ENCODE assay signal across 33 cellular contexts in the genomic region with DNA sequence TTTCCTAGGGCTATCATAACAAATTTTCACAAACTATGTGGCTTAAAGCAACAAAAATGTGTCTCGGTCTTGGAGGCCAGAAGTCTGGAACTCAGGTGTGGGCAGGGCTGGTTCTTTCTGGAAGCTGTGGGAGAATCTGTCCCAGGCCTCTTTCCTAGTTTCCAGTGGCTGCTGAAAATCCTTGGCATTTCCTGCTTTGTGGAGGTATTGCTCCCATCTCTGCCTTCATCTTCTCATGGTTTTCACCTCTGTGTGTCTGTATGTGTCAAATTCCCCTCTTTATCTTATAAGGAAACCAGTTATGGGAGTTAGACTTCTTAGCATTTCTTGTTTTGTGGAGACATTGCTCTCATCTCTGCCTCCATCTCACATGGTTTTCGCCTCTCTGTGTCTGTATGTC.
DNase-seq lines count a peak whose midpoint lies in the region; ATAC-seq and TF ChIP-seq lines count a peak whose summit lies in the region.
"Had no signal": no experiment of that assay in that cellular context is flagged by ENCODE, and none has a peak within 500 bp of the region (broad histone marks: within the 10 kb centered on the region; RNA-seq: fewer than 3 reads in every experiment).

No MANE protein-coding gene starts in this region.

- H3K23ac ChIP-seq in IMR-90 (ENCODE audit: low read depth, low read length) (no peak overlapping the region), trophoblast cell (ENCODE audit: low read length) (no peak overlapping the region)

- H4K91ac ChIP-seq in IMR-90 (ENCODE audit: insufficient read depth, low read depth, low read length) (no peak overlapping the region), trophoblast cell (ENCODE audit: low read depth, low read length) (no peak overlapping the region)

- no TSS peak for BruUV-seq in IMR-90 (replicated peaks; lab: Mats Ljungman, UMichigan)

- no peak overlapping the region for H2AFZ ChIP-seq in IMR-90 (replicated peaks; ENCODE audit: low read length, poor library complexity)
- H2AFZ ChIP-seq in trophoblast cell (ENCODE audit: insufficient read depth, low read length, poor library complexity) = no peak overlapping the region

- H3K4ac ChIP-seq in IMR-90 (ENCODE audit: low read depth, low read length) = no peak overlapping the region
- H3K4ac ChIP-seq in trophoblast cell (ENCODE audit: low read depth, low read length) = no peak overlapping the region

- H3K27ac Mint-ChIP-seq in activated naive CD4-positive, alpha-beta T cell treated with anti-CD3 and anti-CD28 coated beads, Interleukin-2, amount 50 U/mL, for 72 hours = no peak overlapping the region
- H3K27ac Mint-ChIP-seq: B cell; CD4-positive, alpha-beta memory T cell; CD4-positive, alpha-beta T cell; CD4-positive, CD25-positive, alpha-beta regulatory T cell; CD8-positive, alpha-beta memory T cell; CD8-positive, alpha-beta T cell had no signal

- peak overlapping the region; percentile 25 for H2AK9ac ChIP-seq in IMR-90 (replicated peaks; ENCODE audit: low read depth, low read length, poor library complexity)

- H3K36me3 Mint-ChIP-seq in activated naive CD4-positive, alpha-beta T cell treated with anti-CD3 and anti-CD28 coated beads, Interleukin-2, amount 50 U/mL, for 72 hours = peaks cover 6 to 7% of the 10 kb centered on the region in 2 donors
- H3K36me3 Mint-ChIP-seq: CD14-positive monocyte; CD8-positive, alpha-beta T cell had no signal

- CTCF ChIA-PET in IMR-90 (lab: Yijun Ruan, JAX) = no interaction called here

- H3K9me3 ChIP-seq in IMR-90 (ENCODE audit: control insufficient read depth, insufficient read depth, low read length) = no peaks in the 10 kb centered on the region; the same call in 1 of the 2 replicates
- no peaks in the 10 kb centered on the region for H3K9me3 ChIP-seq in esophagus muscularis mucosa
- no peaks in the 10 kb centered on the region for H3K9me3 ChIP-seq in trophoblast cell (ENCODE audit: insufficient read depth, low read depth, low read length)
- H3K9me3 ChIP-seq: A549, BE2C had no signal

- TF ChIP-seq POLR2A in IMR-90 (IDR thresholded peaks at IDR 0.05; ENCODE audit: low read depth, low read length) (no peak), esophagus muscularis mucosa (IDR thresholded peaks at IDR 0.05; ENCODE audit: low read depth) (no peak)

- H3K4me1 ChIP-seq in IMR-90 (ENCODE audit: control insufficient read depth, insufficient read depth, low read length) (no peaks in the 10 kb centered on the region), esophagus muscularis mucosa (no peaks in the 10 kb centered on the region), trophoblast cell (ENCODE audit: control insufficient read depth in 1 of 2, insufficient read depth in 2 of 2, low read length in 2 of 2) (peaks cover 3 to 4% of the 10 kb centered on the region in 2 experiments)
- H3K4me1 ChIP-seq: A549; BE2C; BLaER1; BLaER1 treated with 17β-estradiol and CSF1 and Interleukin-3, amounts not matched to agents 10 nM and 100 nM; Caco-2 had no signal

- no peak overlapping the region for H2BK12ac ChIP-seq in trophoblast cell (ENCODE audit: low read length)

- WGBS in IMR-90 (ENCODE audit: extremely low coverage in 2 of 2, insufficient read length in 1 of 2), 2 experiments = no CpG with 5 or more reads among the region's 2 CpGs
- 36% methylated on average over 2 of the region's 2 CpGs for WGBS in esophagus muscularis mucosa
- WGBS in trophoblast cell (ENCODE audit: extremely low coverage, insufficient coverage, insufficient read length) = no CpG with 5 or more reads among the region's 2 CpGs

- intact Hi-C loops in IMR-90 (cut with micrococcal nuclease) (no loop called here), esophagus muscularis mucosa (cut with DNase I) (no loop called here)

- no peak overlapping the region for H4K8ac ChIP-seq in IMR-90 (ENCODE audit: low read depth in 2 of 2, low read length in 2 of 2)
- no peak overlapping the region for H4K8ac ChIP-seq in trophoblast cell (ENCODE audit: low read depth, low read length)

- DNase-seq in IMR-90 (no peak), esophagus muscularis mucosa (ENCODE audit: extremely low spot score) (peak; percentile 8), trophoblast cell (peak; percentile 80 to 89), nucleus accumbens (lab: John Stamatoyannopoulos, UW) (no peak)
- DNase-seq in activated CD8-positive, alpha-beta memory T cell treated with anti-CD3 and anti-CD28 coated beads, Interleukin-2, amount 50 U/mL, for 48 hours = no peak
- DNase-seq in activated naive CD4-positive, alpha-beta T cell treated with anti-CD3 and anti-CD28 coated beads, Interleukin-2, amount 50 U/mL, for 72 hours (ENCODE audit: low spot score in 2 of 2) = no peak
- DNase-seq: 8988T; ACHN; AML-193; BE2C; C1 segment of cervical spinal cord; Caco-2; Calu3; CD4-positive, alpha-beta memory T cell; CD4-positive, alpha-beta T cell; CD4-positive, CD25-positive, alpha-beta regulatory T cell; CD8-positive, alpha-beta memory T cell; CD8-positive, alpha-beta T cell; COR-L47; DMS 273 treated with DMSO at 0.1 percent for 48 hours; DMS153; DMS53; DMS79; DMS79 treated with DMSO at 0.1 percent for 48 hours; DND-41; EL had no signal

- dilution Hi-C loops in IMR-90 (cut with HindIII; ENCODE audit: low sequenced_read_pairs, unreplicated experiment) = no loop called here

- H3K27ac ChIP-seq in IMR-90 (ENCODE audit: insufficient read depth, low read length) = no peak overlapping the region
- no peak overlapping the region for H3K27ac ChIP-seq in esophagus muscularis mucosa (replicated peaks in 1 of 4)
- no peak overlapping the region for H3K27ac ChIP-seq in trophoblast cell (ENCODE audit: low read depth, low read length)
- H3K27ac ChIP-seq: 22Rv1; A549; BLaER1; BLaER1 treated with 17β-estradiol and CSF1 and Interleukin-3, amounts not matched to agents 10 nM and 100 nM; C4-2B had no signal

- no peak for TF ChIP-seq RAD21 in IMR-90 (IDR thresholded peaks at IDR 0.05; ENCODE audit: low read length)

- no peak overlapping the region for H4K5ac ChIP-seq in IMR-90 (ENCODE audit: low read depth, low read length)

- POLR2A ChIA-PET in IMR-90 (lab: Charles Lee; ENCODE audit: unreplicated experiment) = no interaction called here

- no peak overlapping the region for H3K56ac ChIP-seq in IMR-90 (ENCODE audit: extremely low read depth, insufficient read depth, low read length)

- H3K36me3 ChIP-seq in IMR-90 (ENCODE audit: control insufficient read depth, insufficient read depth, low read length) (no peaks in the 10 kb centered on the region), esophagus muscularis mucosa (no peaks in the 10 kb centered on the region), trophoblast cell (ENCODE audit: control insufficient read depth in 1 of 2, insufficient read depth in 2 of 2, low read length in 2 of 2) (no peaks in the 10 kb centered on the region)
- H3K36me3 ChIP-seq: BE2C; BLaER1; BLaER1 treated with 17β-estradiol and CSF1 and Interleukin-3, amounts not matched to agents 10 nM and 100 nM had no signal

- no peak overlapping the region for H2AK5ac ChIP-seq in IMR-90 (ENCODE audit: low read depth, low read length)
- H2AK5ac ChIP-seq in trophoblast cell (ENCODE audit: low read length) = no peak overlapping the region

- H2BK15ac ChIP-seq in IMR-90 (ENCODE audit: low read depth, low read length) = no peak overlapping the region

- H3K27me3 ChIP-seq in IMR-90 (ENCODE audit: control insufficient read depth, insufficient read depth, low read length) (peaks cover 6% of the 10 kb centered on the region; the same call in 1 of the 2 replicates), esophagus muscularis mucosa (no peaks in the 10 kb centered on the region), trophoblast cell (ENCODE audit: insufficient read depth, low read length) (no peaks in the 10 kb centered on the region)
- H3K27me3 ChIP-seq: BLaER1; BLaER1 treated with 17β-estradiol and CSF1 and Interleukin-3, amounts not matched to agents 10 nM and 100 nM had no signal

- in situ Hi-C loops in IMR-90 (cut with MboI; ENCODE audit: low sequenced_read_pairs) = no loop called here

- H4K12ac ChIP-seq in trophoblast cell (ENCODE audit: low read depth, low read length) = no peak overlapping the region

- H3K9me1 ChIP-seq in IMR-90 (ENCODE audit: insufficient read depth, low read length) = no peaks in the 10 kb centered on the region

- no peak overlapping the region for H3K4me3 ChIP-seq in IMR-90 (ENCODE audit: insufficient read depth, low read depth, low read length)
- no peak overlapping the region for H3K4me3 ChIP-seq in esophagus muscularis mucosa
- H3K4me3 ChIP-seq in trophoblast cell (ENCODE audit: low read depth, low read length) = no peak overlapping the region
- H3K4me3 ChIP-seq: A549; BLaER1; BLaER1 treated with 17β-estradiol and CSF1 and Interleukin-3, amounts not matched to agents 10 nM and 100 nM had no signal

- TF ChIP-seq EP300 in esophagus muscularis mucosa (IDR thresholded peaks at IDR 0.05) = no peak

- no peak overlapping the region for H3K4me2 ChIP-seq in IMR-90 (ENCODE audit: low read depth, low read length)
- no peak overlapping the region for H3K4me2 ChIP-seq in trophoblast cell (ENCODE audit: low read length)
- H3K4me2 ChIP-seq: A549; BLaER1; BLaER1 treated with 17β-estradiol and CSF1 and Interleukin-3, amounts not matched to agents 10 nM and 100 nM had no signal

- H3K9ac ChIP-seq in IMR-90 (ENCODE audit: low read depth, low read length) (no peak overlapping the region), trophoblast cell (ENCODE audit: low read length) (no peak overlapping the region)
- H3K9ac ChIP-seq: BLaER1; BLaER1 treated with 17β-estradiol and CSF1 and Interleukin-3, amounts not matched to agents 10 nM and 100 nM had no signal

- H3K14ac ChIP-seq in IMR-90 (replicated peaks; ENCODE audit: low read depth, low read length) (no peak overlapping the region), trophoblast cell (ENCODE audit: low read length) (no peak overlapping the region)

- no peak for TF ChIP-seq CTCF in IMR-90 (conservative IDR thresholded peaks at IDR 0.05; ENCODE audit: low read depth, low read length)
- no peak for TF ChIP-seq CTCF in esophagus muscularis mucosa (IDR thresholded peaks at IDR 0.05)

- H3K18ac ChIP-seq in IMR-90 (ENCODE audit: low read depth, low read length) (no peak overlapping the region), trophoblast cell (ENCODE audit: low read length) (no peak overlapping the region)

- ATAC-seq in IMR-90 (ENCODE audit: low read depth) = no peak
- ATAC-seq in activated naive CD4-positive, alpha-beta T cell treated with anti-CD3 and anti-CD28 coated beads, Interleukin-2, amount 50 U/mL, for 72 hours = no peak
- ATAC-seq: A549; CD8-positive, alpha-beta T cell had no signal

- H2BK120ac ChIP-seq in IMR-90 (ENCODE audit: low read depth, low read length) = no peak overlapping the region
- H2BK120ac ChIP-seq in trophoblast cell (ENCODE audit: insufficient read depth, low read length, poor library complexity) = no peak overlapping the region

- peaks cover 4 to 11% of the 10 kb centered on the region in 2 donors for H3K9me3 Mint-ChIP-seq in activated naive CD4-positive, alpha-beta T cell treated with anti-CD3 and anti-CD28 coated beads, Interleukin-2, amount 50 U/mL, for 72 hours

- no peaks in the 10 kb centered on the region for H4K20me1 ChIP-seq in IMR-90 (ENCODE audit: insufficient read depth, low read length)
- H4K20me1 ChIP-seq: BLaER1; BLaER1 treated with 17β-estradiol and CSF1 and Interleukin-3, amounts not matched to agents 10 nM and 100 nM had no signal

- no peak overlapping the region for H2BK20ac ChIP-seq in IMR-90 (ENCODE audit: low read depth, low read length)

- H2BK5ac ChIP-seq in IMR-90 (ENCODE audit: low read depth, low read length, poor library complexity, severe bottlenecking) (no peak overlapping the region), trophoblast cell (ENCODE audit: low read depth, low read length, poor library complexity) (no peak overlapping the region)

- H3K79me1 ChIP-seq in IMR-90 (ENCODE audit: low read depth in 1 of 2, low read length in 2 of 2) = no peaks in the 10 kb centered on the region
- no peaks in the 10 kb centered on the region for H3K79me1 ChIP-seq in trophoblast cell (ENCODE audit: low read length)

- H3K79me2 ChIP-seq in trophoblast cell (ENCODE audit: control insufficient read depth, insufficient read depth, low read length, poor library complexity) = no peaks in the 10 kb centered on the region

Comparison
In these comparisons a context has a peak if more than half of its experiments do, and no peak if none do; other contexts are left out.
1. DNase-seq: peak in esophagus muscularis mucosa (single experiment) and trophoblast cell (2 of 2); none in IMR-90 (single experiment), nucleus accumbens (0 of 56), activated CD8-positive, alpha-beta memory T cell treated with anti-CD3 and anti-CD28 coated beads, Interleukin-2, amount 50 U/mL, for 48 hours (single experiment) and activated naive CD4-positive, alpha-beta T cell treated with anti-CD3 and anti-CD28 coated beads, Interleukin-2, amount 50 U/mL, for 72 hours (0 of 2).